21 cellular contexts compared by ENCODE assay signal in the genomic region with DNA sequence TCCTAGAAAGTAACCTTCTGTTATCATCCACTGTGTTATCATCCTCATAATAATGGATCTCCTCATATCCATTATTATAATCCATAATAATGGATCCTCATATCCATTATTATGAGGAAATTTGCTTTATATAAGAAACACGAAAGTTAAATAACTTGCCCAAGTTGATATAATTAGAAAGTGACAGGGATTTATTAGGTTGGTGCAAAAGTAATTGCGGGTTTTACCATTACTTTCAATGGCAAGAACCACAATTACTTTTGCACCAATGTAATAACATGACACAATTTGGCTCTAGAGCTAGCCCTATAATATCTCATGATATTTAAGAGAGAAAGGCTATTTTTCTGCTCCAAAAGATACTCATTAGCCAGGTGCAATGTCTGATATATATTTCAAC.
DNase-seq lines count a peak whose midpoint lies in the region; ATAC-seq, FAIRE-seq and TF ChIP-seq lines count a peak whose summit lies in the region.
"Had no signal": no experiment of that assay in that cellular context is flagged by ENCODE, and none has a peak within 500 bp of the region (broad histone marks: within the 10 kb centered on the region; RNA-seq: fewer than 3 reads in every experiment).

No MANE protein-coding gene starts in this region.

- H3K4me1 ChIP-seq in GM12878 (ENCODE audit: control insufficient read depth, insufficient read depth, low read length): no peaks in the 10 kb centered on the region
- no peaks in the 10 kb centered on the region for H3K4me1 ChIP-seq in esophagus muscularis mucosa
- H3K4me1 ChIP-seq: BE2C, BLaER1 had no signal

- H3K4me3 Mint-ChIP-seq in activated T-cell treated with anti-CD3 and anti-CD28 coated beads, Interleukin-2, amount 50 U/mL, for 4 hours: no peak overlapping the region
- H3K4me3 Mint-ChIP-seq: CD14-positive monocyte; CD4-positive, alpha-beta memory T cell; CD4-positive, CD25-positive, alpha-beta regulatory T cell; CD8-positive, alpha-beta memory T cell had no signal

- CTCF ChIA-PET in HEK293T (lab: Yijun Ruan, JAX): no interaction called here
- CTCF ChIA-PET in GM12878 (lab: Yijun Ruan, JAX): no interaction called here

- H3K9me3 ChIP-seq in GM12878 (replicated peaks; ENCODE audit: control insufficient read depth, insufficient read depth, low read length) (no peaks in the 10 kb centered on the region), esophagus muscularis mucosa (no peaks in the 10 kb centered on the region)
- H3K9me3 ChIP-seq: BE2C, BLaER1 had no signal

- TF ChIP-seq EP300 in GM12878 (IDR thresholded peaks at IDR 0.05; ENCODE audit: borderline replicate concordance in 1 of 2, control insufficient read depth in 1 of 2, low read depth in 2 of 2, low read length in 2 of 2) (no peak), esophagus muscularis mucosa (IDR thresholded peaks at IDR 0.05) (no peak)

- SMC1A ChIA-PET in GM12878 (lab: Charles Lee; ENCODE audit: uncharacterized antibody, unreplicated experiment): no interaction called here

- no TSS peak for BruUV-seq in GM12878 (replicated peaks; lab: Mats Ljungman, UMichigan)

- H3K9me3 Mint-ChIP-seq in activated T-cell treated with anti-CD3 and anti-CD28 coated beads, Interleukin-2, amount 50 U/mL, for 4 hours: no peaks in the 10 kb centered on the region

- RAD21 ChIA-PET in GM12878 (lab: Charles Lee; ENCODE audit: unreplicated experiment): no interaction called here

- TF ChIP-seq CTCF in D721Med (IDR thresholded peaks at IDR 0.05; ENCODE audit: insufficient read depth, missing control alignments): no peak
- TF ChIP-seq CTCF in GM12878 (IDR thresholded peaks at IDR 0.05 in 2 of 3, conservative IDR thresholded peaks at IDR 0.05 in 1 of 3; ENCODE audit: control insufficient read depth in 2 of 3, extremely low read depth in 1 of 3, insufficient read depth in 1 of 3, low read depth in 3 of 3, low read length in 3 of 3): no peak
- no peak for TF ChIP-seq CTCF in esophagus muscularis mucosa (IDR thresholded peaks at IDR 0.05)

- H3K27ac ChIP-seq in GM12878 (ENCODE audit: control insufficient read depth, insufficient read depth): no peak overlapping the region
- no peak overlapping the region for H3K27ac ChIP-seq in esophagus muscularis mucosa (replicated peaks in 1 of 4)
- H3K27ac ChIP-seq: BLaER1 had no signal

- H4K20me1 ChIP-seq in GM12878 (ENCODE audit: control insufficient read depth, insufficient read depth): no peaks in the 10 kb centered on the region
- H4K20me1 ChIP-seq: BLaER1 had no signal

- H3K4me3 ChIP-seq in GM12878: no peak overlapping the region
- H3K4me3 ChIP-seq in esophagus muscularis mucosa: no peak overlapping the region
- H3K4me3 ChIP-seq: BLaER1 had no signal

- peaks cover 4% of the 10 kb centered on the region for H3K27me3 Mint-ChIP-seq in activated T-cell treated with anti-CD3 and anti-CD28 coated beads, Interleukin-2, amount 50 U/mL, for 4 hours (ENCODE audit: low read depth)
- H3K27me3 Mint-ChIP-seq: CD4-positive, CD25-positive, alpha-beta regulatory T cell had no signal

- no peaks in the 10 kb centered on the region for H3K36me3 ChIP-seq in GM12878 (ENCODE audit: control insufficient read depth in 2 of 2, insufficient read depth in 2 of 2, low read length in 1 of 2)
- H3K36me3 ChIP-seq in esophagus muscularis mucosa: no peaks in the 10 kb centered on the region
- H3K36me3 ChIP-seq: BE2C, BLaER1 had no signal

- TF ChIP-seq POLR2A in GM12878 (IDR thresholded peaks at IDR 0.05; ENCODE audit: low read depth, low read length) (no peak), esophagus muscularis mucosa (IDR thresholded peaks at IDR 0.05; ENCODE audit: low read depth) (no peak)

- intact Hi-C loops in GM12878 (cut with micrococcal nuclease; ENCODE audit: unreplicated experiment): no loop called here
- intact Hi-C loops in esophagus muscularis mucosa (cut with DNase I): no loop called here

- ATAC-seq in GM12878: no peak
- ATAC-seq in activated T-cell treated with anti-CD3 and anti-CD28 coated beads, Interleukin-2, amount 50 U/mL, for 4 hours: no peak

- H3K36me3 Mint-ChIP-seq in activated T-cell treated with anti-CD3 and anti-CD28 coated beads, Interleukin-2, amount 50 U/mL, for 4 hours (ENCODE audit: insufficient read depth): no peaks in the 10 kb centered on the region
- H3K36me3 Mint-ChIP-seq: CD14-positive monocyte; CD4-positive, alpha-beta memory T cell; CD4-positive, CD25-positive, alpha-beta regulatory T cell; CD8-positive, alpha-beta memory T cell had no signal

- H3K79me2 ChIP-seq in GM12878 (ENCODE audit: control insufficient read depth, insufficient read depth, low read length): no peaks in the 10 kb centered on the region

- H2AFZ ChIP-seq in GM12878 (ENCODE audit: control insufficient read depth, low read depth, low read length): no peak overlapping the region

- 39% methylated on average over 2 of the region's 2 CpGs for WGBS in GM12878 (ENCODE audit: insufficient coverage, insufficient replicate concordance, low lambda C conversion rate, missing lambda C conversion rate)
- WGBS in esophagus muscularis mucosa: 93% methylated on average over 2 of the region's 2 CpGs

- DNase-seq in D721Med (ENCODE audit: insufficient read length, low spot score) (no peak), HEK293T (ENCODE audit: extremely low spot score) (no peak), GM12878 (ENCODE audit: low read depth, low spot score) (no peak), esophagus muscularis mucosa (ENCODE audit: extremely low spot score) (no peak)
- no peak for DNase-seq in activated CD4-positive, alpha-beta T cell treated with anti-CD3 and anti-CD28 coated beads, Interleukin-2, amount 50 U/mL, for 1 hour
- DNase-seq in activated T-cell treated with anti-CD3 and anti-CD28 coated beads, Interleukin-2, amount 50 U/mL, for 4 hours: no peak
- DNase-seq: 8988T; ACHN; BE2C; C1 segment of cervical spinal cord; CD4-positive, alpha-beta memory T cell; CD4-positive, CD25-positive, alpha-beta regulatory T cell; CD8-positive, alpha-beta memory T cell; COR-L47; DMS79 treated with DMSO at 0.1 percent for 48 hours had no signal

- in situ Hi-C loops in GM12878 (cut with MboI): no loop called here

- POLR2A ChIA-PET in HEK293T (lab: Yijun Ruan, JAX): no interaction called here
- POLR2A ChIA-PET in GM12878 (lab: Charles Lee): no interaction called here

- no peak overlapping the region for H3K9ac ChIP-seq in GM12878 (ENCODE audit: control insufficient read depth, insufficient read depth, low read length)
- H3K9ac ChIP-seq: BLaER1 had no signal

- TF ChIP-seq RAD21 in GM12878 (IDR thresholded peaks at IDR 0.05; ENCODE audit: insufficient read depth, low read depth, low read length): no peak

- H3K4me2 ChIP-seq in GM12878 (ENCODE audit: control insufficient read depth, insufficient read depth): no peak overlapping the region
- H3K4me2 ChIP-seq: BLaER1 had no signal

- peak; percentile 29 for FAIRE-seq in D721Med (lab: Jason Lieb, UNC)
- no peak for FAIRE-seq in GM12878 (lab: Jason Lieb, UNC)
- FAIRE-seq: A204.1, G401.6, GM12891, GM19239 had no signal

- H3K4me1 Mint-ChIP-seq in activated T-cell treated with anti-CD3 and anti-CD28 coated beads, Interleukin-2, amount 50 U/mL, for 4 hours (ENCODE audit: low read depth): no peaks in the 10 kb centered on the region
- H3K4me1 Mint-ChIP-seq: CD14-positive monocyte; CD4-positive, alpha-beta memory T cell; CD4-positive, CD25-positive, alpha-beta regulatory T cell; CD8-positive, alpha-beta memory T cell had no signal

- H3K27me3 ChIP-seq in GM12878 (replicated peaks in 1 of 2; ENCODE audit: control insufficient read depth in 2 of 2, insufficient read depth in 2 of 2, low read length in 1 of 2): no peaks in the 10 kb centered on the region
- no peaks in the 10 kb centered on the region for H3K27me3 ChIP-seq in esophagus muscularis mucosa
- H3K27me3 ChIP-seq: BE2C, BLaER1 had no signal

TF ChIP-seq in HEK293T, 16 proteins besides CTCF, POLR2A, EP300 and RAD21:
- TF ChIP-seq BHLHE40 (IDR thresholded peaks at IDR 0.05; ENCODE audit: borderline replicate concordance) (no peak), L3MBTL2 (conservative IDR thresholded peaks at IDR 0.05) (no peak), LEF1 (IDR thresholded peaks at IDR 0.05; ENCODE audit: borderline replicate concordance) (no peak), ELF4 (IDR thresholded peaks at IDR 0.05) (peak; percentile 53; the same call in 1 of the 2 replicates), SP1 (IDR thresholded peaks at IDR 0.05) (no peak)
- TF ChIP-seq, protein P1, sequence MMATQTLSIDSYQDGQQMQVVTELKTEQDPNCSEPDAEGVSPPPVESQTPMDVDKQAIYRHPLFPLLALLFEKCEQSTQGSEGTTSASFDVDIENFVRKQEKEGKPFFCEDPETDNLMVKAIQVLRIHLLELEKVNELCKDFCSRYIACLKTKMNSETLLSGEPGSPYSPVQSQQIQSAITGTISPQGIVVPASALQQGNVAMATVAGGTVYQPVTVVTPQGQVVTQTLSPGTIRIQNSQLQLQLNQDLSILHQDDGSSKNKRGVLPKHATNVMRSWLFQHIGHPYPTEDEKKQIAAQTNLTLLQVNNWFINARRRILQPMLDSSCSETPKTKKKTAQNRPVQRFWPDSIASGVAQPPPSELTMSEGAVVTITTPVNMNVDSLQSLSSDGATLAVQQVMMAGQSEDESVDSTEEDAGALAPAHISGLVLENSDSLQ (IDR thresholded peaks at IDR 0.05): no peak
